ENCODE assay signal across 16 cellular contexts in genomic region chr11:83557638-83558037, GRCh38.
A peak's percentile ranks its signal among the peaks of the same experiment; 100 is the strongest.
DNase-seq lines count a peak whose midpoint lies in the region; ATAC-seq and TF ChIP-seq lines count a peak whose summit lies in the region.
"Had no signal": no experiment of that assay in that cellular context is flagged by ENCODE, and none has a peak within 500 bp of the region (broad histone marks: within the 10 kb centered on the region; RNA-seq: fewer than 3 reads in every experiment).

No MANE protein-coding gene starts in this region.

- intact Hi-C loops in A673 (cut with micrococcal nuclease; ENCODE audit: unreplicated experiment) (no loop called here), left lung (cut with DNase I) (no loop called here)

- H3K9me2 ChIP-seq in OCI-LY1 (ENCODE audit: low read depth, low read length): no peaks in the 10 kb centered on the region

- H3K4me1 ChIP-seq in A673 (ENCODE audit: insufficient read depth, low read length, poor library complexity, severe bottlenecking) (peaks cover 67% of the 10 kb centered on the region), OCI-LY1 (ENCODE audit: insufficient read depth, low read length, severe bottlenecking) (peaks cover 32% of the 10 kb centered on the region), left lung (no peaks in the 10 kb centered on the region)
- H3K4me1 ChIP-seq in BLaER1 treated with 17β-estradiol and CSF1 and Interleukin-3, amounts not matched to agents 10 nM and 100 nM: peaks cover 17 to 36% (median 30%) of the 10 kb centered on the region in 10 experiments; a peak in 19 of 20 replicates

- peaks cover 38 to 55% (median 55%) of the 10 kb centered on the region in 3 donors for H3K4me1 Mint-ChIP-seq in naive B cell
- H3K4me1 Mint-ChIP-seq: CD14-positive monocyte; CD4-positive, alpha-beta memory T cell had no signal

- peaks cover 0 to 6% of the 10 kb centered on the region in 2 donors for H3K36me3 Mint-ChIP-seq in naive B cell
- H3K36me3 Mint-ChIP-seq: CD14-positive monocyte; CD4-positive, alpha-beta memory T cell had no signal

- TF ChIP-seq CTCF in A673 (conservative IDR thresholded peaks at IDR 0.05; ENCODE audit: low read depth, low read length) (no peak), OCI-LY1 (IDR thresholded peaks at IDR 0.05; ENCODE audit: low read length) (no peak), left lung (IDR thresholded peaks at IDR 0.05) (no peak)

- ATAC-seq in naive B cell (ENCODE audit: low read depth in 2 of 2) (peak; percentile 87 to 89), left lung (no peak), GM19455 (IDR thresholded peaks at IDR 0.05; ENCODE audit: unreplicated experiment) (no peak)

- H3K9me3 Mint-ChIP-seq in naive B cell: peaks cover 0 to 3% (median 0%) of the 10 kb centered on the region in 7 donors
- H3K9me3 Mint-ChIP-seq: H9 had no signal

- H3K27ac ChIP-seq in A673 (ENCODE audit: low read depth, low read length, poor library complexity, severe bottlenecking) (peak overlapping the region; percentile 25), OCI-LY1 (ENCODE audit: low read depth, low read length, poor library complexity, severe bottlenecking) (peak overlapping the region; percentile 11), left lung (no peak overlapping the region)
- peak overlapping the region in 3 of 11 experiments; percentile 14 to 56 (median 29); a peak in 3 of 22 replicates for H3K27ac ChIP-seq in BLaER1 treated with 17β-estradiol and CSF1 and Interleukin-3, amounts not matched to agents 10 nM and 100 nM

- no peaks in the 10 kb centered on the region for H4K20me1 ChIP-seq in BLaER1 treated with 17β-estradiol and CSF1 and Interleukin-3, amounts not matched to agents 10 nM and 100 nM
- H4K20me1 ChIP-seq in OCI-LY1 (ENCODE audit: insufficient read depth, low read length): no peaks in the 10 kb centered on the region

- peak overlapping the region; percentile 22 to 82 (median 64) for H3K4me3 Mint-ChIP-seq in naive B cell
- H3K4me3 Mint-ChIP-seq: CD14-positive monocyte; CD4-positive, alpha-beta memory T cell; H9 had no signal

- H3K9ac ChIP-seq in BLaER1 treated with 17β-estradiol and CSF1 and Interleukin-3, amounts not matched to agents 10 nM and 100 nM: no peak overlapping the region
- H3K9ac ChIP-seq in OCI-LY1 (ENCODE audit: low read length): no peak overlapping the region

- no peaks in the 10 kb centered on the region for H3F3A ChIP-seq in OCI-LY1 (ENCODE audit: insufficient read depth, low read length)

- no peaks in the 10 kb centered on the region for H3K27me3 ChIP-seq in A673 (replicated peaks; ENCODE audit: insufficient read depth, low read depth, low read length, poor library complexity)
- no peaks in the 10 kb centered on the region for H3K27me3 ChIP-seq in BLaER1 treated with 17β-estradiol and CSF1 and Interleukin-3, amounts not matched to agents 10 nM and 100 nM
- H3K27me3 ChIP-seq in OCI-LY1 (ENCODE audit: insufficient read depth, low read length): no peaks in the 10 kb centered on the region
- H3K27me3 ChIP-seq in left lung: no peaks in the 10 kb centered on the region
- H3K27me3 ChIP-seq: BE2C had no signal

- H3K4me2 ChIP-seq in BLaER1 treated with 17β-estradiol and CSF1 and Interleukin-3, amounts not matched to agents 10 nM and 100 nM: peak overlapping the region in 10 of 11 experiments; percentile 26 to 70 (median 60); a peak in 21 of 22 replicates
- H3K4me2 ChIP-seq in OCI-LY1 (ENCODE audit: low read length): peak overlapping the region; percentile 3; the same call in 1 of the 2 replicates

- BruUV-seq in A673 (replicated peaks; lab: Mats Ljungman, UMichigan): no TSS peak

- H3K9me3 ChIP-seq in A673 (ENCODE audit: low read depth, low read length, poor library complexity, severe bottlenecking) (no peaks in the 10 kb centered on the region), OCI-LY1 (ENCODE audit: low read length) (no peaks in the 10 kb centered on the region), left lung (no peaks in the 10 kb centered on the region)
- 0 out of 22 replicates have a peak, but pooled peaks cover 0 to 3% (median 0%) of the 10 kb centered on the region in 11 experiments for H3K9me3 ChIP-seq in BLaER1 treated with 17β-estradiol and CSF1 and Interleukin-3, amounts not matched to agents 10 nM and 100 nM (replicated peaks in 1 of 11)
- H3K9me3 ChIP-seq: BE2C had no signal

- H3K27ac Mint-ChIP-seq in naive B cell: peak overlapping the region in 5 of 6 donors; percentile 66 to 94 (median 75)
- H3K27ac Mint-ChIP-seq: CD14-positive monocyte; CD4-positive, alpha-beta memory T cell had no signal

- H3K79me2 ChIP-seq in OCI-LY1 (ENCODE audit: insufficient read depth, low read length): no peaks in the 10 kb centered on the region

- peaks cover 0 to 6% (median 0%) of the 10 kb centered on the region in 3 donors for H3K27me3 Mint-ChIP-seq in naive B cell

- peaks cover 29% of the 10 kb centered on the region for H3K36me3 ChIP-seq in A673 (ENCODE audit: insufficient read depth, low read length, poor library complexity, severe bottlenecking)
- no peaks in the 10 kb centered on the region for H3K36me3 ChIP-seq in BLaER1 treated with 17β-estradiol and CSF1 and Interleukin-3, amounts not matched to agents 10 nM and 100 nM
- no peaks in the 10 kb centered on the region for H3K36me3 ChIP-seq in OCI-LY1 (ENCODE audit: insufficient read depth, low read length)
- no peaks in the 10 kb centered on the region for H3K36me3 ChIP-seq in left lung
- H3K36me3 ChIP-seq: BE2C had no signal

- DNase-seq in A673 (ENCODE audit: low spot score) (peak; percentile 61), naive B cell (peak; percentile 25), left lung (no peak), epidermal melanocyte (ENCODE audit: insufficient read length, low spot score) (no peak), superior temporal gyrus (ENCODE audit: extremely low spot score) (no peak)
- DNase-seq: 8988T; BE2C; CD4-positive, alpha-beta memory T cell; DMS153; DMS79; GDM1; H9 had no signal

- CTCF ChIA-PET in A673 (lab: Charles Lee): no interaction called here

- no peak overlapping the region for H2AFZ ChIP-seq in OCI-LY1 (ENCODE audit: low read length)

- POLR2A ChIA-PET in A673 (lab: Charles Lee; ENCODE audit: low non-redundant PET): no interaction called here

- no peak overlapping the region for H3K4me3 ChIP-seq in A673 (ENCODE audit: low read depth, low read length, poor library complexity, severe bottlenecking)
- no peak overlapping the region for H3K4me3 ChIP-seq in BLaER1 treated with 17β-estradiol and CSF1 and Interleukin-3, amounts not matched to agents 10 nM and 100 nM
- no peak overlapping the region for H3K4me3 ChIP-seq in OCI-LY1 (ENCODE audit: low read depth, low read length, poor library complexity, severe bottlenecking)
- no peak overlapping the region for H3K4me3 ChIP-seq in left lung

Comparison
In these comparisons a context has a peak if more than half of its experiments do, and no peak if none do; other contexts are left out.
1. DNase-seq: peak in A673 (single experiment) and naive B cell (single experiment); none in left lung (0 of 2), epidermal melanocyte (single experiment) and superior temporal gyrus (single experiment).
2. H3K27ac ChIP-seq: peak in A673 (single experiment) and OCI-LY1 (single experiment); none in left lung (0 of 2).
3. ATAC-seq: peak in naive B cell (2 of 2); none in left lung (single experiment) and GM19455 (single experiment).